ENCODE assay signal across 8 cellular contexts in genomic region chr5:172454355-172455086, GRCh38. TPM values are rescaled to one million over a fixed set of nuclear protein-coding genes. Genes with fewer than 3 reads are reported as not detected.
DNase-seq lines count a peak whose midpoint lies in the region; ATAC-seq and TF ChIP-seq lines count a peak whose summit lies in the region.

Gene SH3PXD2B, minus strand, starts transcription at chr5:172454525. Its CDS starts 173 bp downstream, at chr5:172454352.

- H3K27ac Mint-ChIP-seq in activated T-helper 2 cell treated with anti-CD3 and anti-CD28 coated beads, Interferon-gamma antibody, Interleukin-2, Interleukin-4, amounts not matched to agents 10 μg/mL and 5 μg/mL and 100 μg/mL, durations not matched to agents 14 hours and 24 hours and 36 hours, result no peak within 1 kb of the TSS
- peak within 1 kb of the TSS in 2 of 6 donors; percentile 8 to 72 for H3K27ac Mint-ChIP-seq in naive B cell

- peak; percentile 59 for ATAC-seq in GM19351 (IDR thresholded peaks at IDR 0.05; ENCODE audit: unreplicated experiment)
- peak; percentile 70 to 74 for ATAC-seq in naive B cell (ENCODE audit: low read depth in 2 of 2)

- H3K4me1 ChIP-seq in thymus (ENCODE audit: control insufficient read depth, insufficient read depth, low read length), result peaks cover 4% of the 10 kb centered on the region

- DNase-seq in AG04450 (ENCODE audit: low read depth, low spot score) (no peak), NCI-H510A treated with DMSO at 0.1 percent for 48 hours (lab: John Stamatoyannopoulos, UW) (peak; percentile 53), fibroblast of pulmonary artery (ENCODE audit: low read depth) (peak; percentile 67), naive B cell (peak; percentile 16), UCSD-AML1 (lab: John Stamatoyannopoulos, UW; ENCODE audit: unreplicated experiment) (no peak)
- no peak for DNase-seq in activated T-helper 2 cell treated with anti-CD3 and anti-CD28 coated beads, Interferon-gamma antibody, Interleukin-2, Interleukin-4, amounts not matched to agents 10 μg/mL and 5 μg/mL and 100 μg/mL, durations not matched to agents 14 hours and 24 hours and 36 hours (ENCODE audit: low spot score)

- H3K27me3 ChIP-seq in AG04450 (ENCODE audit: control insufficient read depth, insufficient read depth, low read length) (peaks cover under 1% of the 10 kb centered on the region), thymus (ENCODE audit: control insufficient read depth, insufficient read depth) (peaks cover 16% of the 10 kb centered on the region)

- WGBS in thymus, result 5% methylated on average over 89 of the region's 90 CpGs

- intact Hi-C loops in activated T-helper 2 cell treated with anti-CD3 and anti-CD28 coated beads, Interferon-gamma antibody, Interleukin-2, Interleukin-4, amounts not matched to agents 10 μg/mL and 5 μg/mL and 100 μg/mL, durations not matched to agents 14 hours and 24 hours and 36 hours (cut with micrococcal nuclease), result no loop called here

- H3K9me3 ChIP-seq in AG04450 (ENCODE audit: control insufficient read depth, insufficient read depth, low read length) (no peaks in the 10 kb centered on the region), thymus (ENCODE audit: control insufficient read depth) (no peaks in the 10 kb centered on the region)

- TF ChIP-seq CTCF in AG04450 (IDR thresholded peaks at IDR 0.05; ENCODE audit: low read depth, low read length), result no peak
- no peak for TF ChIP-seq CTCF in fibroblast of pulmonary artery (IDR thresholded peaks at IDR 0.05; ENCODE audit: low read length, missing control alignments)

- peaks cover 8% of the 10 kb centered on the region for H3K4me1 Mint-ChIP-seq in activated T-helper 2 cell treated with anti-CD3 and anti-CD28 coated beads, Interferon-gamma antibody, Interleukin-2, Interleukin-4, amounts not matched to agents 10 μg/mL and 5 μg/mL and 100 μg/mL, durations not matched to agents 14 hours and 24 hours and 36 hours (ENCODE audit: low read depth)
- H3K4me1 Mint-ChIP-seq in naive B cell, result peaks cover 11 to 22% (median 21%) of the 10 kb centered on the region in 3 donors

- no peaks in the 10 kb centered on the region for H3K36me3 ChIP-seq in thymus (ENCODE audit: control insufficient read depth, insufficient read depth)

- H3K27me3 Mint-ChIP-seq in activated T-helper 2 cell treated with anti-CD3 and anti-CD28 coated beads, Interferon-gamma antibody, Interleukin-2, Interleukin-4, amounts not matched to agents 10 μg/mL and 5 μg/mL and 100 μg/mL, durations not matched to agents 14 hours and 24 hours and 36 hours (ENCODE audit: low read depth), result peaks cover 49% of the 10 kb centered on the region
- H3K27me3 Mint-ChIP-seq in naive B cell, result peaks cover 45 to 63% (median 54%) of the 10 kb centered on the region in 3 donors

- no peaks in the 10 kb centered on the region for H3K9me3 Mint-ChIP-seq in activated T-helper 2 cell treated with anti-CD3 and anti-CD28 coated beads, Interferon-gamma antibody, Interleukin-2, Interleukin-4, amounts not matched to agents 10 μg/mL and 5 μg/mL and 100 μg/mL, durations not matched to agents 14 hours and 24 hours and 36 hours
- H3K9me3 Mint-ChIP-seq in naive B cell, result no peaks in the 10 kb centered on the region

- peak within 1 kb of the TSS; percentile 71 for H3K4me3 Mint-ChIP-seq in activated T-helper 2 cell treated with anti-CD3 and anti-CD28 coated beads, Interferon-gamma antibody, Interleukin-2, Interleukin-4, amounts not matched to agents 10 μg/mL and 5 μg/mL and 100 μg/mL, durations not matched to agents 14 hours and 24 hours and 36 hours (ENCODE audit: low read depth)
- H3K4me3 Mint-ChIP-seq in naive B cell, result peak within 1 kb of the TSS; percentile 78 to 92 (median 86)

- H3K4me3 ChIP-seq in AG04450 (ENCODE audit: low read depth, low read length) (peak within 1 kb of the TSS; percentile 97), fibroblast of pulmonary artery (replicated peaks; ENCODE audit: low read depth, low read length) (peak within 1 kb of the TSS; percentile 99), thymus (ENCODE audit: low read length) (peak within 1 kb of the TSS; percentile 65)

- H3K36me3 Mint-ChIP-seq in activated T-helper 2 cell treated with anti-CD3 and anti-CD28 coated beads, Interferon-gamma antibody, Interleukin-2, Interleukin-4, amounts not matched to agents 10 μg/mL and 5 μg/mL and 100 μg/mL, durations not matched to agents 14 hours and 24 hours and 36 hours (ENCODE audit: low read depth), result no peaks in the 10 kb centered on the region
- H3K36me3 Mint-ChIP-seq in naive B cell, result peaks cover 0 to 7% of the 10 kb centered on the region in 2 donors

- H3K27ac ChIP-seq in AG04450 (ENCODE audit: low read depth, low read length) (peak within 1 kb of the TSS; percentile 82), thymus (ENCODE audit: low read depth) (peak within 1 kb of the TSS; percentile 71)

- CTCF ChIA-PET in AG04450 (lab: Charles Lee), result no interaction called here

- POLR2A ChIA-PET in AG04450 (lab: Yijun Ruan, JAX), result no interaction called here

RNA-seq across cellular contexts. Expression of gene SH3PXD2B, which starts in this region (rescaled TPM):
- 39.1 and 39.8 TPM in 2 replicates for polyA plus RNA-seq in AG04450 (2011; rRNA removed)
- 56.8 and 58.2 TPM in 2 replicates for polyA minus RNA-seq in AG04450 (2011; rRNA and poly(A)+ RNA removed)
- total RNA-seq in activated T-helper 2 cell treated with anti-CD3 and anti-CD28 coated beads, Interferon-gamma antibody, Interleukin-2, Interleukin-4, amounts not matched to agents 10 μg/mL and 5 μg/mL and 100 μg/mL, durations not matched to agents 14 hours and 24 hours and 36 hours, result 0.11 and 0.21 TPM in 2 replicates
- polyA plus RNA-seq in naive B cell (ENCODE audit: low read depth in 6 of 6), result not detected
- polyA plus RNA-seq in thymus, result 7.3 TPM

Comparison
In these comparisons a context has a peak if more than half of its experiments do, and no peak if none do; other contexts are left out.
1. Peak in DNase-seq and ATAC-seq in naive B cell; RNA of the gene not detected or under 1 TPM.
2. DNase-seq: peak in NCI-H510A treated with DMSO at 0.1 percent for 48 hours (single experiment) and fibroblast of pulmonary artery (single experiment); none in AG04450 (single experiment), activated T-helper 2 cell treated with anti-CD3 and anti-CD28 coated beads, Interferon-gamma antibody, Interleukin-2, Interleukin-4, amounts not matched to agents 10 μg/mL and 5 μg/mL and 100 μg/mL, durations not matched to agents 14 hours and 24 hours and 36 hours (single experiment) and UCSD-AML1 (single experiment).
3. Peak in every context shown above with its lines, with median percentiles within 50 percentile points of each other: H3K4me3 ChIP-seq.